ENCODE assay signal across 15 cellular contexts in the genomic region with DNA sequence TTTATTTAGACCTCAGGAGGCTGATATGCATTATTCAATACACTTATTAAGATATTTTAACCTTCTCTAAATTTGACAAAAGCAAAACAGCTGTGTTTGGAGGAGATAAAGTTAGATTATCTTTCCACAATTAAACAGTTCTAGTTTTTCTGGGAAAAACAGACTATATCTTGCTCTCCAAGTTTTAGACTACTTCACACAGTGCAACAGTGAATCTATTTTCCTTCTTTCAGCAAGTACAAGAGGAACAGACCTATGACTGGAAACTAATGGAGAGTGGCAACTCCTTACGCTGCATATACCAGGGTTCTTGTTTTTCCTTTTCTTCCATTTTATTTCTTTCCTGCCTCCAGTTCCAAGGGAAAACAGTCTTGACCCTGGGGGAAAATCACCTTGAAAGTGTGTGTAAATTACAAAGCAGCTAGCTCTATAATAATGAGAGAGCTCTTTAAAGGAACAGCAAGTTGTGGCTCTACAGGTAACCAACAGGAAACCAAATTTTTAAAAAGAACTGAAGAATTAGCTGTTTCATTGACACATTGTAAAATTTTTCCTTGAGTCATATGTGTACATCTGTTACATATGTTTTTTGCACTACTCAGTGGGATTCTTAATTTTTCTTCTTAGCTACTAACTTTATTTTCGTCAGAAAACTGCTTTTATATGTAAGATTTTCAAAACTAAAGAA. TPM values are rescaled to one million over a fixed set of nuclear protein-coding genes. Genes with fewer than 3 reads are reported as not detected.
DNase-seq lines count a peak whose midpoint lies in the region; ATAC-seq and TF ChIP-seq lines count a peak whose summit lies in the region.
"Had no signal": no experiment of that assay in that cellular context is flagged by ENCODE, and none has a peak within 500 bp of the region (broad histone marks: within the 10 kb centered on the region; RNA-seq: fewer than 3 reads in every experiment).

No MANE protein-coding gene starts in this region.

- TF ChIP-seq CTCF in GM23338 (conservative IDR thresholded peaks at IDR 0.05; ENCODE audit: low read depth in 2 of 2) (no peak), endothelial cell (IDR thresholded peaks at IDR 0.05; ENCODE audit: unreplicated experiment) (no peak)
- no peak for TF ChIP-seq CTCF in activated CD8-positive, alpha-beta T cell treated with anti-CD3 and anti-CD28 coated beads for 36 hours (IDR thresholded peaks at IDR 0.05)

- intact Hi-C loops in activated CD8-positive, alpha-beta T cell treated with anti-CD3 and anti-CD28 coated beads for 36 hours (cut with micrococcal nuclease): no loop called here

- no peaks in the 10 kb centered on the region for H3K4me1 ChIP-seq in GM23338 (ENCODE audit: insufficient read depth)

- H3K27ac Mint-ChIP-seq in activated CD8-positive, alpha-beta memory T cell treated with anti-CD3 and anti-CD28 coated beads, Interleukin-2, amount 10 ng/mL, durations not matched to agents 7 days and 5 days: peak overlapping the region; percentile 44
- H3K27ac Mint-ChIP-seq in GM23338 (no peak overlapping the region), endothelial cell (ENCODE audit: unreplicated experiment) (no peak overlapping the region)
- peak overlapping the region; percentile 74 for H3K27ac Mint-ChIP-seq in activated CD8-positive, alpha-beta T cell treated with anti-CD3 and anti-CD28 coated beads for 36 hours

- ATAC-seq in activated CD8-positive, alpha-beta memory T cell treated with anti-CD3 and anti-CD28 coated beads, Interleukin-2, amount 10 ng/mL, durations not matched to agents 7 days and 5 days: peak; percentile 73
- ATAC-seq in GM23338 (no peak), GM18867 (IDR thresholded peaks at IDR 0.05; ENCODE audit: unreplicated experiment) (no peak)
- no peak for ATAC-seq in activated CD8-positive, alpha-beta T cell treated with anti-CD3 and anti-CD28 coated beads for 36 hours

- H3K4me2 ChIP-seq in GM23338: no peak overlapping the region

- H4K20me1 ChIP-seq in GM23338 (replicated peaks; ENCODE audit: insufficient read depth): no peaks in the 10 kb centered on the region

- peaks cover 20% of the 10 kb centered on the region for H3K36me3 Mint-ChIP-seq in activated CD8-positive, alpha-beta memory T cell treated with anti-CD3 and anti-CD28 coated beads, Interleukin-2, amount 10 ng/mL, durations not matched to agents 7 days and 5 days
- H3K36me3 Mint-ChIP-seq in GM23338 (ENCODE audit: low read depth): peaks cover 7% of the 10 kb centered on the region
- peaks cover 17% of the 10 kb centered on the region for H3K36me3 Mint-ChIP-seq in activated CD8-positive, alpha-beta T cell treated with anti-CD3 and anti-CD28 coated beads for 36 hours (ENCODE audit: low read depth)
- H3K36me3 Mint-ChIP-seq in endothelial cell (ENCODE audit: low read depth, unreplicated experiment): peaks cover 7% of the 10 kb centered on the region

- no peaks in the 10 kb centered on the region for H3K9me3 Mint-ChIP-seq in activated CD8-positive, alpha-beta memory T cell treated with anti-CD3 and anti-CD28 coated beads, Interleukin-2, amount 10 ng/mL, durations not matched to agents 7 days and 5 days (ENCODE audit: low read depth)
- no peaks in the 10 kb centered on the region for H3K9me3 Mint-ChIP-seq in GM23338
- no peaks in the 10 kb centered on the region for H3K9me3 Mint-ChIP-seq in activated CD8-positive, alpha-beta T cell treated with anti-CD3 and anti-CD28 coated beads for 36 hours
- H3K9me3 Mint-ChIP-seq in endothelial cell (ENCODE audit: unreplicated experiment): no peaks in the 10 kb centered on the region

- H3K9me2 ChIP-seq in GM23338 (ENCODE audit: insufficient read depth): no peaks in the 10 kb centered on the region

- no peak overlapping the region for H3K4me3 Mint-ChIP-seq in activated CD8-positive, alpha-beta memory T cell treated with anti-CD3 and anti-CD28 coated beads, Interleukin-2, amount 10 ng/mL, durations not matched to agents 7 days and 5 days
- H3K4me3 Mint-ChIP-seq in GM23338: no peak overlapping the region
- H3K4me3 Mint-ChIP-seq in activated CD8-positive, alpha-beta T cell treated with anti-CD3 and anti-CD28 coated beads for 36 hours: no peak overlapping the region
- peak overlapping the region; percentile 39 for H3K4me3 Mint-ChIP-seq in endothelial cell (ENCODE audit: unreplicated experiment)

- H3K27ac ChIP-seq in GM23338 (ENCODE audit: low read depth): peak overlapping the region; percentile 34; the same call in 1 of the 2 replicates

- DNase-seq in activated CD8-positive, alpha-beta memory T cell treated with anti-CD3 and anti-CD28 coated beads, Interleukin-2, amount 10 ng/mL, durations not matched to agents 7 days and 5 days: no peak
- no peak for DNase-seq in activated CD8-positive, alpha-beta memory T cell treated with anti-CD3 and anti-CD28 coated beads, Interleukin-2, amount 50 U/mL, for 4 hours
- DNase-seq in GM23338 (ENCODE audit: low spot score) (no peak), endothelial cell (ENCODE audit: low spot score) (no peak), NCI-H1048 (lab: John Stamatoyannopoulos, UW) (no peak), iPS-NIHi11 (ENCODE audit: low spot score) (no peak)
- no peak for DNase-seq in activated CD8-positive, alpha-beta T cell treated with anti-CD3 and anti-CD28 coated beads for 36 hours
- DNase-seq: BE2C, H7, IMR-90, NCI-H146, NCI-H2081 treated with DMSO at 0.1 percent for 48 hours, NCI-H524, SHP77 had no signal

- H3K4me1 Mint-ChIP-seq in activated CD8-positive, alpha-beta memory T cell treated with anti-CD3 and anti-CD28 coated beads, Interleukin-2, amount 10 ng/mL, durations not matched to agents 7 days and 5 days: peaks cover 16% of the 10 kb centered on the region
- no peaks in the 10 kb centered on the region for H3K4me1 Mint-ChIP-seq in GM23338
- H3K4me1 Mint-ChIP-seq in activated CD8-positive, alpha-beta T cell treated with anti-CD3 and anti-CD28 coated beads for 36 hours (ENCODE audit: low read depth): peaks cover 6% of the 10 kb centered on the region
- H3K4me1 Mint-ChIP-seq in endothelial cell (ENCODE audit: unreplicated experiment): peaks cover 3% of the 10 kb centered on the region

- H3K27me3 ChIP-seq in GM23338 (ENCODE audit: insufficient read depth): no peaks in the 10 kb centered on the region
- H3K27me3 ChIP-seq: BE2C had no signal

- H3F3A ChIP-seq in GM23338 (replicated peaks; ENCODE audit: low read depth): no peaks in the 10 kb centered on the region

- no peak overlapping the region for H3K4me3 ChIP-seq in GM23338

- no peak overlapping the region for H2AFZ ChIP-seq in GM23338

- POLR2A ChIA-PET in activated CD8-positive, alpha-beta T cell treated with anti-CD3 and anti-CD28 coated beads for 36 hours (lab: Charles Lee): interaction anchor here (0.8 kb wide), 1 partner anchor 49 kb away, joined by 5 read pairs; a partner anchor contains a TSS

- no peaks in the 10 kb centered on the region; the same call in 1 of the 2 replicates for H3K79me2 ChIP-seq in GM23338 (replicated peaks; ENCODE audit: insufficient read depth)

- no peaks in the 10 kb centered on the region for H3K27me3 Mint-ChIP-seq in activated CD8-positive, alpha-beta memory T cell treated with anti-CD3 and anti-CD28 coated beads, Interleukin-2, amount 10 ng/mL, durations not matched to agents 7 days and 5 days
- H3K27me3 Mint-ChIP-seq in GM23338 (ENCODE audit: insufficient read depth, low read depth, poor library complexity): no peaks in the 10 kb centered on the region
- no peaks in the 10 kb centered on the region for H3K27me3 Mint-ChIP-seq in activated CD8-positive, alpha-beta T cell treated with anti-CD3 and anti-CD28 coated beads for 36 hours
- no peaks in the 10 kb centered on the region for H3K27me3 Mint-ChIP-seq in endothelial cell (ENCODE audit: unreplicated experiment)

- CTCF ChIA-PET in activated CD8-positive, alpha-beta memory T cell treated with anti-CD3 and anti-CD28 coated beads, Interleukin-2, amount 10 ng/mL, durations not matched to agents 7 days and 5 days (lab: Charles Lee): interaction anchor here (0.7 to 2.4 kb wide), 4 partner anchors 14 to 375 kb away, joined by 3 to 10 read pairs (median 3); a partner anchor contains a TSS
- CTCF ChIA-PET in activated CD8-positive, alpha-beta T cell treated with anti-CD3 and anti-CD28 coated beads for 36 hours (lab: Charles Lee): interaction anchor here (1.1 to 2.4 kb wide), 4 partner anchors 10 to 251 kb away, joined by 3 to 9 read pairs (median 4); a partner anchor contains a TSS

- H3K36me3 ChIP-seq in GM23338 (ENCODE audit: insufficient read depth): peaks cover 4% of the 10 kb centered on the region; the same call in 1 of the 2 replicates

TF ChIP-seq in GM23338, 12 proteins besides CTCF, POLR2A, EP300 and RAD21:
- TF ChIP-seq POLR2AphosphoS5 (IDR thresholded peaks at IDR 0.05; ENCODE audit: low read depth) (no peak), STAT1 (IDR thresholded peaks at IDR 0.05; ENCODE audit: unreplicated experiment) (no peak), JUNB (IDR thresholded peaks at IDR 0.05; ENCODE audit: unreplicated experiment) (no peak), ZNF331 (CRISPR knock-in tag; IDR thresholded peaks at IDR 0.05; ENCODE audit: low read depth) (no peak), EZH2phosphoT487 (IDR thresholded peaks at IDR 0.05; ENCODE audit: unreplicated experiment) (no peak)
- TF ChIP-seq, protein P1, sequence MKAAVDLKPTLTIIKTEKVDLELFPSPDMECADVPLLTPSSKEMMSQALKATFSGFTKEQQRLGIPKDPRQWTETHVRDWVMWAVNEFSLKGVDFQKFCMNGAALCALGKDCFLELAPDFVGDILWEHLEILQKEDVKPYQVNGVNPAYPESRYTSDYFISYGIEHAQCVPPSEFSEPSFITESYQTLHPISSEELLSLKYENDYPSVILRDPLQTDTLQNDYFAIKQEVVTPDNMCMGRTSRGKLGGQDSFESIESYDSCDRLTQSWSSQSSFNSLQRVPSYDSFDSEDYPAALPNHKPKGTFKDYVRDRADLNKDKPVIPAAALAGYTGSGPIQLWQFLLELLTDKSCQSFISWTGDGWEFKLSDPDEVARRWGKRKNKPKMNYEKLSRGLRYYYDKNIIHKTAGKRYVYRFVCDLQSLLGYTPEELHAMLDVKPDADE (IDR thresholded peaks at IDR 0.05): no peak
TF ChIP-seq in GM23338: peak in this region for 0.

RNA-seq across cellular contexts. Expression of a gene that starts 27.4 kb away (rescaled TPM):
- total RNA-seq in activated CD8-positive, alpha-beta memory T cell treated with anti-CD3 and anti-CD28 coated beads, Interleukin-2, amount 10 ng/mL, durations not matched to agents 7 days and 5 days: 10 to 100 TPM; 59.8 to 66.8 TPM
- total RNA-seq in GM23338 (2014; rRNA removed; shearing (Covaris generic)): 89.9 and 94.8 TPM in 2 replicates
- 54.3 and 72.2 TPM in 2 replicates for polyA plus RNA-seq in GM23338 (2016; fragmentation: Nextera tagmentation; extraction: Ambion mirVana)
- total RNA-seq in activated CD8-positive, alpha-beta T cell treated with anti-CD3 and anti-CD28 coated beads for 36 hours: 10 to 100 TPM; 56.9 to 68.3 TPM
- total RNA-seq in endothelial cell (ENCODE audit: unreplicated experiment): 82.1 TPM

RNA-seq across cellular contexts. Expression of a gene that starts 49.2 kb away (rescaled TPM):
- 10 to 100 TPM; 21.1 to 28.7 TPM for total RNA-seq in activated CD8-positive, alpha-beta memory T cell treated with anti-CD3 and anti-CD28 coated beads, Interleukin-2, amount 10 ng/mL, durations not matched to agents 7 days and 5 days
- 67.1 and 73.0 TPM in 2 replicates for total RNA-seq in GM23338 (2014; rRNA removed; shearing (Covaris generic))
- 70.1 and 76.7 TPM in 2 replicates for polyA plus RNA-seq in GM23338 (2016; fragmentation: Nextera tagmentation; extraction: Ambion mirVana)
- total RNA-seq in activated CD8-positive, alpha-beta T cell treated with anti-CD3 and anti-CD28 coated beads for 36 hours: 10 to 100 TPM; 29.3 to 31.8 TPM
- 29.0 TPM for total RNA-seq in endothelial cell (ENCODE audit: unreplicated experiment)

Comparison
In these comparisons a context has a peak if more than half of its experiments do, and no peak if none do; other contexts are left out.
1. H3K27ac Mint-ChIP-seq: peak in activated CD8-positive, alpha-beta memory T cell treated with anti-CD3 and anti-CD28 coated beads, Interleukin-2, amount 10 ng/mL, durations not matched to agents 7 days and 5 days (single experiment) and activated CD8-positive, alpha-beta T cell treated with anti-CD3 and anti-CD28 coated beads for 36 hours (single experiment); none in GM23338 (single experiment) and endothelial cell (single experiment).